29 cellular contexts compared by ENCODE assay signal in the genomic region with DNA sequence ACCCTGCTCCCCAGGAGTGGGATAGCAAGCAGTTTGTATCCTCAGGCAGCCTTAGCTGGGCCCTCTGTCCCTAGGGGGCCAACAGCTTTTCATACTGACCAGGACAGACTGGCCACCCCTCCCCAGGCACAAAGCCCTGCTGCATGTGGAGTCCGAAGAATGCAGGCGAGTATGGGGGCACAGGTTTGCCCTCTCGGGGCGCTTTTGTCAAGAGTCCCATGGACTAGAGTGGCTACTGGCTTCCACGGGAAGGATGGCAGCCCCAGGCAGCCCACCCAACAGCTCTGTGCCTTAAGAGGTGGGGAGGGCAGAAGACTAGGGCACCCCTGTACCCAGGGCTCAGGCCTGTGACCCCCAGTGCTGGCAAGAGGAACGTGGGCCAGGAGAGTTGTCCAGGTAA. TPM values are rescaled to one million over a fixed set of nuclear protein-coding genes. Genes with fewer than 3 reads are reported as not detected.
"Had no signal": no experiment of that assay in that cellular context is flagged by ENCODE, and none has a peak within 500 bp of the region (broad histone marks: within the 10 kb centered on the region; RNA-seq: fewer than 3 reads in every experiment).

No MANE protein-coding gene starts in this region.

- H3K27ac Mint-ChIP-seq: naive thymus-derived CD4-positive, alpha-beta T cell; natural killer cell; nephron; stimulated activated memory B cell treated with anti-CD40 and anti-IgM and Interleukin-4, amounts not matched to agents 10 μg/mL and 1 μg/mL and 100 μg/mL, for 72 hours; stimulated activated naive CD8-positive, alpha-beta T cell treated with anti-CD3 and anti-CD28 coated beads, Interleukin-15, amount 100 ng/mL, for 72 hours; type B pancreatic cell had no signal

- H3K36me3 Mint-ChIP-seq: naive thymus-derived CD4-positive, alpha-beta T cell; natural killer cell; stimulated activated memory B cell treated with anti-CD40 and anti-IgM and Interleukin-4, amounts not matched to agents 10 μg/mL and 1 μg/mL and 100 μg/mL, for 72 hours had no signal

- H3K4me3 Mint-ChIP-seq: naive thymus-derived CD4-positive, alpha-beta T cell; natural killer cell; nephron; neural crest cell; stimulated activated memory B cell treated with anti-CD40 and anti-IgM and Interleukin-4, amounts not matched to agents 10 μg/mL and 1 μg/mL and 100 μg/mL, for 72 hours; stimulated activated naive CD8-positive, alpha-beta T cell treated with anti-CD3 and anti-CD28 coated beads, Interleukin-15, amount 100 ng/mL, for 72 hours; type B pancreatic cell had no signal

- DNase-seq: naive thymus-derived CD4-positive, alpha-beta T cell; natural killer cell; occipital lobe; ovary; retina; right lobe of liver; stimulated activated CD4-positive, alpha-beta T cell treated with anti-CD3 and anti-CD28 coated beads, Interleukin-15, amount 100 ng/mL, for 24 hours; stimulated activated CD4-positive, alpha-beta T cell treated with anti-CD3 and anti-CD28 coated beads, Interleukin-2, amount 100 ng/mL, for 24 hours; stimulated activated CD4-positive, alpha-beta T cell treated with anti-CD3 and anti-CD28 coated beads, Interleukin-2, amount 100 ng/mL, for 48 hours; stimulated activated CD4-positive, alpha-beta T cell treated with anti-CD3 and anti-CD28 coated beads, Interleukin-4, amount 100 ng/mL, for 24 hours; stimulated activated naive CD4-positive, alpha-beta T cell; stimulated activated naive CD8-positive, alpha-beta T cell treated with anti-CD3 and anti-CD28 coated beads, Interleukin-15, amount 100 ng/mL, for 72 hours; stimulated activated naive CD8-positive, alpha-beta T cell treated with anti-CD3 and anti-CD28 coated beads, Interleukin-15, Interleukin-2, amounts not matched to agents 100 U/mL and 50 U/mL, for 24 hours; substantia nigra; testis; tibial artery; transverse colon; upper lobe of right lung; uterus had no signal

- H3K27me3 Mint-ChIP-seq: stimulated activated memory B cell treated with anti-CD40 and anti-IgM and Interleukin-4, amounts not matched to agents 10 μg/mL and 1 μg/mL and 100 μg/mL, for 72 hours had no signal

- H3K36me3 ChIP-seq: ovary, prostate gland, right lobe of liver, transverse colon, upper lobe of right lung, uterus had no signal

- H3K27me3 ChIP-seq: ovary, right atrium auricular region, right lobe of liver, suprapubic skin, testis, tibial artery, transverse colon, upper lobe of right lung, uterus had no signal

- ATAC-seq: naive thymus-derived CD4-positive, alpha-beta T cell; natural killer cell; right lobe of liver; stimulated activated memory B cell treated with anti-CD40 and anti-IgM and Interleukin-4, amounts not matched to agents 10 μg/mL and 1 μg/mL and 100 μg/mL, for 72 hours; stimulated activated naive CD8-positive, alpha-beta T cell treated with anti-CD3 and anti-CD28 coated beads, Interleukin-15, Interleukin-2, amounts not matched to agents 100 U/mL and 50 U/mL, for 24 hours; upper lobe of right lung had no signal

- H3K9me3 Mint-ChIP-seq: naive thymus-derived CD4-positive, alpha-beta T cell; natural killer cell; nephron; neural crest cell; stimulated activated naive CD8-positive, alpha-beta T cell treated with anti-CD3 and anti-CD28 coated beads, Interleukin-15, amount 100 ng/mL, for 72 hours; type B pancreatic cell had no signal

- H3K4me3 ChIP-seq: ovary, prostate gland, right atrium auricular region, right lobe of liver, skin epidermis, smooth muscle cell, suprapubic skin, testis, tibial artery, transverse colon, upper lobe of right lung, uterus had no signal

- H3K4me1 Mint-ChIP-seq: naive thymus-derived CD4-positive, alpha-beta T cell; natural killer cell; stimulated activated memory B cell treated with anti-CD40 and anti-IgM and Interleukin-4, amounts not matched to agents 10 μg/mL and 1 μg/mL and 100 μg/mL, for 72 hours; stimulated activated naive CD8-positive, alpha-beta T cell treated with anti-CD3 and anti-CD28 coated beads, Interleukin-15, amount 100 ng/mL, for 72 hours had no signal

- H3K4me1 ChIP-seq: prostate gland, right atrium auricular region, right lobe of liver, suprapubic skin, testis, tibial artery, transverse colon, upper lobe of right lung, uterus had no signal

- H3K27ac ChIP-seq: ovary, parathyroid adenoma, prostate gland, right atrium auricular region, right lobe of liver, skin epidermis, suprapubic skin, testis, tibial artery, transverse colon, upper lobe of right lung, uterus had no signal

- H3K9me3 ChIP-seq: ovary, prostate gland, right atrium auricular region, right lobe of liver, suprapubic skin, testis, tibial artery, transverse colon, upper lobe of right lung, uterus had no signal

RNA-seq across cellular contexts. Expression of gene CXCL12, which starts 10.7 kb away (rescaled TPM):
- total RNA-seq: naive thymus-derived CD4-positive, alpha-beta T cell; natural killer cell had no signal
- polyA plus RNA-seq: naive thymus-derived CD4-positive, alpha-beta T cell had no signal
